In the genomic region with DNA sequence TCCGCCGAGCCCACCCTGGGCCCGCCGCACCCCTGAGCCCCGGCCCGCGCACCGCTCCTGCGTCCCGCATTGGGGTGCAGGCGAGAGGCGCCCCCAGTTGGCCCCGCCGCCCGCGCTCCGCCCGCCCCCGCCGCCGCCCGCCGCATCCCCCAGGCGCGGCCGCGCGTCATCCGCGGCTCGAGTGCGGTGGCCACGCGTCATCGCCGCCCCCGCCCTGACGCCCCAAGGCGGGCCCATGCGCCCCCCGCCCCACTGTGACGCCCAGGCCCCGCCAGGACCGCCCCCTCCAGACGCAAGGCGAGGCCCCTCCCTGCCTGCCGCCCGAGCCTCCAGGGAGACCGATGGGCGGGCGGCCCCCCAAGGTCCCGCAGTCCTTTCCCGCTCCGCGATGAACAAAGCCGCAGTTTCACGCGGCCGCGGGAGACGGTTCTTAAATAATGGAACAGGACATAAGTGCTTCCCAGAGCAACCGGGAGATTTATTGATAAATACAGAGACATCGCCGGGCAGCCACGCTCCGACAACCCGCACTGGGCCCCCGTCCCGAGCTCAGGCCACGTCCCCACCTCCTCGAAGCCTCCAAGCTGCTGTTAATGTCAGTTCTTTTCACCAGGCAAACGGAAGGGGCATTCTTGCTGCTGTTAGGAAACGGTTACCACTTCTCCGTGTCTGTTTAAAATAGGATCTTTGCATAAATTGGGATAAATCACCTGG, we compare ENCODE assay signal across 9 cellular contexts. TPM values are rescaled to one million over a fixed set of nuclear protein-coding genes. Genes with fewer than 3 reads are reported as not detected.
DNase-seq lines count a peak whose midpoint lies in the region; ATAC-seq and TF ChIP-seq lines count a peak whose summit lies in the region.
"Had no signal": no experiment of that assay in that cellular context is flagged by ENCODE, and none has a peak within 500 bp of the region (broad histone marks: within the 10 kb centered on the region; RNA-seq: fewer than 3 reads in every experiment).

A gene with protein sequence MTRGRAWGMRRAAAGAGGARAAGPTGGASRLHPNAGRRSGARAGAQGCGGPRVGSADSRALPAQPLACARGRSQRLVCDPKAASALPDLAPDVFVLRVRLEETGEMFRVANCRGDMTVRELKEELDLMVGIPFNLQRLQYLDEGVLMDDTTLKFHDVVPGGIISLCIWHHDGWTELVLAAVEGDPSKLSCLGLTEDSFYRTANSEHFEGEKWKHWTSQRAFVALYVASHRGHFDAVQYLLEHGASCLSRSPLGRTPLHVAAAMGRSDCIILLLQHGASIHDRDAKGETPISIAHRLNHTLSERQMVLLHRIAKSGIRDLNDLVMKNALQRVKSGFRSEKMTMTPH (minus strand): TSS at position 170 of the 714 bp plus-strand sequence. CDS start 0 bp downstream, at position 170.

- intact Hi-C loops in Right ventricle myocardium inferior (cut with DNase I), result no loop called here
- intact Hi-C loops in cardiac septum (cut with DNase I), result no loop called here
- intact Hi-C loops in heart left ventricle (cut with DNase I), result no loop called here

- H3K27me3 Mint-ChIP-seq in activated T-helper 17 cell treated with anti-CD3 and anti-CD28 coated beads, Interleukin-2, amount 50 U/mL, for 72 hours, result peaks cover 44% of the 10 kb centered on the region

- peak within 1 kb of the TSS; percentile 55 for H3K4me3 Mint-ChIP-seq in activated T-helper 17 cell treated with anti-CD3 and anti-CD28 coated beads, Interleukin-2, amount 50 U/mL, for 72 hours

- no peaks in the 10 kb centered on the region for H3K9me3 ChIP-seq in heart left ventricle
- H3K9me3 ChIP-seq in SJCRH30 (replicated peaks), result no peaks in the 10 kb centered on the region

- TF ChIP-seq POLR2A in heart left ventricle (IDR thresholded peaks at IDR 0.05), result no peak

- H3K4me3 ChIP-seq in heart left ventricle (peak within 1 kb of the TSS in 4 of 12 donors; percentile 18 to 39 (median 23)), SJCRH30 (no peak within 1 kb of the TSS)

- H3K36me3 Mint-ChIP-seq in activated T-helper 17 cell treated with anti-CD3 and anti-CD28 coated beads, Interleukin-2, amount 50 U/mL, for 72 hours (ENCODE audit: low read depth), result peaks cover 24% of the 10 kb centered on the region

- H3K27me3 ChIP-seq in heart left ventricle (peaks cover 9 to 56% (median 34%) of the 10 kb centered on the region in 9 donors), SJCRH30 (peaks cover 6% of the 10 kb centered on the region; the same call in 1 of the 2 replicates)

- H3K4me1 ChIP-seq in heart left ventricle (peaks cover 0 to 13% (median 0%) of the 10 kb centered on the region in 12 donors), SJCRH30 (no peaks in the 10 kb centered on the region)

- H3K27ac ChIP-seq in heart left ventricle, result no peak within 1 kb of the TSS
- no peak within 1 kb of the TSS for H3K27ac ChIP-seq in SJCRH30

- H3K27ac Mint-ChIP-seq in activated T-helper 17 cell treated with anti-CD3 and anti-CD28 coated beads, Interleukin-2, amount 50 U/mL, for 72 hours, result no peak within 1 kb of the TSS

- no peaks in the 10 kb centered on the region for H3K9me3 Mint-ChIP-seq in activated T-helper 17 cell treated with anti-CD3 and anti-CD28 coated beads, Interleukin-2, amount 50 U/mL, for 72 hours

- H3K4me1 Mint-ChIP-seq in activated T-helper 17 cell treated with anti-CD3 and anti-CD28 coated beads, Interleukin-2, amount 50 U/mL, for 72 hours, result peaks cover 9% of the 10 kb centered on the region

- TF ChIP-seq CTCF in heart left ventricle (IDR thresholded peaks at IDR 0.05), result no peak

- ATAC-seq in Right ventricle myocardium inferior (peak; percentile 24), heart left ventricle (peak in 3 of 4 donors; percentile 23 to 63 (median 61)), HG03378 (IDR thresholded peaks at IDR 0.05; ENCODE audit: unreplicated experiment) (no peak)
- ATAC-seq in activated T-helper 17 cell treated with anti-CD3 and anti-CD28 coated beads, Interleukin-2, amount 50 U/mL, for 72 hours (replicated peaks), result no peak

- H3K36me3 ChIP-seq in heart left ventricle (peaks cover 0 to 25% (median 0%) of the 10 kb centered on the region in 9 donors), SJCRH30 (no peaks in the 10 kb centered on the region)

- 5 to 30% (median 16%) methylated on average over 13 to 74 of the region's 74 CpGs for WGBS in heart left ventricle, 4 donors

- DNase-seq in Right ventricle myocardium inferior (ENCODE audit: missing footprints) (no peak), cardiac septum (ENCODE audit: low spot score) (no peak), heart left ventricle (no peak), SJCRH30 (no peak), HUDEP-2 (lab: John Stamatoyannopoulos, UW; ENCODE audit: unreplicated experiment in 76 of 76) (no peak)
- DNase-seq in stimulated activated CD4-positive, alpha-beta T cell treated with anti-CD3 and anti-CD28 coated beads, Interleukin-4, amount 100 ng/mL, for 24 hours, result peak; percentile 28

RNA-seq across cellular contexts. Expression of the gene that starts here (rescaled TPM):
- total RNA-seq in Right ventricle myocardium inferior, result not detected
- not detected for total RNA-seq in cardiac septum
- total RNA-seq in activated T-helper 17 cell treated with anti-CD3 and anti-CD28 coated beads, Interleukin-2, amount 50 U/mL, for 72 hours, result not detected
- total RNA-seq in heart left ventricle, result not detected
- not detected for polyA plus RNA-seq in heart left ventricle
- total RNA-seq in SJCRH30 (2014; rRNA removed; shearing (Covaris generic)), result not detected in 2 replicates
- total RNA-seq: activated CD8-positive, alpha-beta memory T cell treated with anti-CD3 and anti-CD28 coated beads for 36 hours had no signal

Comparison
In these comparisons a context has a peak if more than half of its experiments do, and no peak if none do; other contexts are left out.
1. Peak in ATAC-seq in Right ventricle myocardium inferior; RNA of the gene not detected or under 1 TPM.
2. Peak in ATAC-seq in heart left ventricle; RNA of the gene not detected or under 1 TPM.